In genomic region chr5:153523831-153524230, GRCh38 we compare ENCODE assay signal across 17 cellular contexts. TPM values are rescaled to one million over a fixed set of nuclear protein-coding genes. Genes with fewer than 3 reads are reported as not detected.
DNase-seq lines count a peak whose midpoint lies in the region; ATAC-seq and TF ChIP-seq lines count a peak whose summit lies in the region.
"Had no signal": no experiment of that assay in that cellular context is flagged by ENCODE, and none has a peak within 500 bp of the region (broad histone marks: within the 10 kb centered on the region; RNA-seq: fewer than 3 reads in every experiment).

No MANE protein-coding gene starts in this region.

- 53 to 64% methylated on average over 5 of the region's 5 CpGs for WGBS in sigmoid colon, 2 donors
- WGBS in spleen, 5 donors = 52 to 78% (median 70%) methylated on average over 5 of the region's 5 CpGs

- TF ChIP-seq CTCF in astrocyte of the spinal cord (IDR thresholded peaks at IDR 0.05; ENCODE audit: low read depth, low read length) (no peak), sigmoid colon (IDR thresholded peaks at IDR 0.05) (no peak), mucosa of descending colon (IDR thresholded peaks at IDR 0.05) (no peak), spleen (IDR thresholded peaks at IDR 0.05 in 8 of 11, conservative IDR thresholded peaks at IDR 0.05 in 3 of 11) (no peak)

- no peaks in the 10 kb centered on the region for H3K27me3 ChIP-seq in sigmoid colon
- no peaks in the 10 kb centered on the region for H3K27me3 ChIP-seq in spleen (replicated peaks in 1 of 7)

- TF ChIP-seq POLR2A in sigmoid colon (IDR thresholded peaks at IDR 0.05) (no peak), spleen (IDR thresholded peaks at IDR 0.05) (no peak)

- H3K4me1 ChIP-seq in sigmoid colon = peaks cover 0 to 20% (median 8%) of the 10 kb centered on the region in 4 donors
- no peaks in the 10 kb centered on the region for H3K4me1 ChIP-seq in mucosa of descending colon (ENCODE audit: low read depth)
- no peaks in the 10 kb centered on the region for H3K4me1 ChIP-seq in spleen

- TF ChIP-seq EP300 in sigmoid colon (IDR thresholded peaks at IDR 0.05) = no peak

- peak; percentile 38 for DNase-seq in HS-27A (ENCODE audit: low read depth)
- DNase-seq in astrocyte of the spinal cord (ENCODE audit: low read depth, low spot score) = peak; percentile 56
- DNase-seq in glomerular visceral epithelial cell (ENCODE audit: extremely low spot score) = peak; percentile 19
- DNase-seq in sigmoid colon = peak; percentile 76
- DNase-seq in mucosa of descending colon = no peak
- DNase-seq in spleen = no peak
- DNase-seq: activated CD4-positive, CD25-positive, alpha-beta regulatory T cell treated with anti-CD3 and anti-CD28 coated beads, Interleukin-2, amount 50 U/mL, for 72 hours; activated T-cell treated with anti-CD3 and anti-CD28 coated beads, Interleukin-2, amount 50 U/mL, for 48 hours; COR-L47; erythroblast; immature natural killer cell; naive B cell; NCI-H2107 had no signal

- in situ Hi-C loops in astrocyte of the spinal cord (cut with HindIII; ENCODE audit: low sequenced_read_pairs) = no loop called here

- ATAC-seq in GM21526 (IDR thresholded peaks at IDR 0.05; ENCODE audit: low FRiP score, unreplicated experiment) (no peak), mucosa of descending colon (no peak), HG03135 (IDR thresholded peaks at IDR 0.05; ENCODE audit: unreplicated experiment) (no peak)

- H3K36me3 ChIP-seq in sigmoid colon (no peaks in the 10 kb centered on the region), mucosa of descending colon (ENCODE audit: low read depth) (no peaks in the 10 kb centered on the region), spleen (no peaks in the 10 kb centered on the region)
- H3K36me3 ChIP-seq: thoracic aorta had no signal

- intact Hi-C loops in sigmoid colon (cut with DNase I) (no loop called here), mucosa of descending colon (cut with DNase I, micrococcal nuclease) (no loop called here), spleen (cut with DNase I; ENCODE audit: low total_unique reads) (no loop called here)

- H3K4me3 ChIP-seq in astrocyte of the spinal cord (ENCODE audit: low read depth, low read length) (no peak overlapping the region), sigmoid colon (no peak overlapping the region), mucosa of descending colon (no peak overlapping the region), spleen (no peak overlapping the region)
- H3K4me3 ChIP-seq: smooth muscle cell, thoracic aorta had no signal

- H3K9me3 ChIP-seq in sigmoid colon (no peaks in the 10 kb centered on the region), mucosa of descending colon (no peaks in the 10 kb centered on the region), spleen (no peaks in the 10 kb centered on the region)
- H3K9me3 ChIP-seq: thoracic aorta had no signal

- H3K27ac ChIP-seq in sigmoid colon (peak overlapping the region in 1 of 4 donors; percentile 21), spleen (peak overlapping the region in 2 of 8 donors; percentile 19 to 34)
- H3K27ac ChIP-seq: thoracic aorta had no signal

RNA-seq across cellular contexts. Expression of gene GRIA1, which starts 33.4 kb away (rescaled TPM):
- total RNA-seq in sigmoid colon (1 to 10 TPM in 2 of 4 donors, under 1 TPM in 2; 0.36 to 1.5 (median 0.88) TPM), mucosa of descending colon (under 1 TPM in 2 of 3 donors, not detected in 1; 0.10 to 0.54 TPM), spleen (under 1 TPM in 1 of 7 donors, not detected in 6; 0.19 TPM)
- polyA plus RNA-seq in sigmoid colon (under 1 TPM in 2 of 3 donors, not detected in 1; under 0.01 to 0.17 TPM), spleen (under 1 TPM; 0.02 to 0.10 (median 0.08) TPM)
- polyA plus RNA-seq: immature natural killer cell had no signal

Comparison
In these comparisons a context has a peak if more than half of its experiments do, and no peak if none do; other contexts are left out.
1. DNase-seq: peak in HS-27A (single experiment), astrocyte of the spinal cord (single experiment), glomerular visceral epithelial cell (single experiment) and sigmoid colon (single experiment); none in mucosa of descending colon (0 of 3) and spleen (single experiment).